Comparison of ENCODE assay signal across 25 cellular contexts in genomic region chr19:50206191-50206590, GRCh38. TPM values are rescaled to one million over a fixed set of nuclear protein-coding genes. Genes with fewer than 3 reads are reported as not detected.
DNase-seq lines count a peak whose midpoint lies in the region; ATAC-seq and TF ChIP-seq lines count a peak whose summit lies in the region.
"Had no signal": no experiment of that assay in that cellular context is flagged by ENCODE, and none has a peak within 500 bp of the region (broad histone marks: within the 10 kb centered on the region; RNA-seq: fewer than 3 reads in every experiment).

No MANE protein-coding gene starts in this region.

- ATAC-seq in right lobe of liver: peak in 1 of 4 donors; percentile 8
- no peak for ATAC-seq in psoas muscle
- no peak for ATAC-seq in HG02798 (IDR thresholded peaks at IDR 0.05; ENCODE audit: poor library complexity, unreplicated experiment)
- no peak for ATAC-seq in activated T-cell treated with anti-CD3 and anti-CD28 coated beads, Interleukin-2, amount 50 U/mL, for 72 hours (replicated peaks in 1 of 2)
- no peak for ATAC-seq in HG03045 (IDR thresholded peaks at IDR 0.05; ENCODE audit: unreplicated experiment)
- ATAC-seq: heart left ventricle; stimulated activated effector memory CD8-positive, alpha-beta T cell treated with anti-CD3 and anti-CD28 coated beads, Interleukin-12 subunit alpha, Interleukin-12 subunit beta, amount 100 ng/mL, for 72 hours had no signal

- H3K27me3 ChIP-seq in breast epithelium: peaks cover 0 to 30% of the 10 kb centered on the region in 2 donors
- no peaks in the 10 kb centered on the region for H3K27me3 ChIP-seq in right lobe of liver
- no peaks in the 10 kb centered on the region for H3K27me3 ChIP-seq in psoas muscle (ENCODE audit: insufficient read depth in 3 of 3, low read length in 2 of 3)
- H3K27me3 ChIP-seq: BE2C had no signal

- H3K36me3 ChIP-seq in breast epithelium (no peaks in the 10 kb centered on the region), right lobe of liver (peaks cover 0 to 6% (median 3%) of the 10 kb centered on the region in 4 donors), psoas muscle (ENCODE audit: insufficient read depth in 1 of 2, low read depth in 1 of 2) (peaks cover 0 to 11% of the 10 kb centered on the region in 2 donors)
- H3K36me3 ChIP-seq: BE2C, SJSA1 had no signal

- H3K4me1 Mint-ChIP-seq in MCF 10A (ENCODE audit: insufficient read depth, unreplicated experiment): no peaks in the 10 kb centered on the region
- peaks cover 4% of the 10 kb centered on the region for H3K4me1 Mint-ChIP-seq in activated T-cell treated with anti-CD3 and anti-CD28 coated beads, Interleukin-2, amount 50 U/mL, for 72 hours (ENCODE audit: low read depth)
- H3K4me1 Mint-ChIP-seq: memory B cell; stimulated activated effector memory CD8-positive, alpha-beta T cell treated with anti-CD3 and anti-CD28 coated beads, Interleukin-12 subunit alpha, Interleukin-12 subunit beta, amount 100 ng/mL, for 72 hours had no signal

- no peak for TF ChIP-seq CTCF in breast epithelium (IDR thresholded peaks at IDR 0.05)
- no peak for TF ChIP-seq CTCF in MCF 10A (IDR thresholded peaks at IDR 0.05; ENCODE audit: unreplicated experiment)
- TF ChIP-seq CTCF in right lobe of liver (IDR thresholded peaks at IDR 0.05): no peak
- no peak for TF ChIP-seq CTCF in psoas muscle (IDR thresholded peaks at IDR 0.05)

- WGBS in right lobe of liver (ENCODE audit: insufficient coverage, low coverage, low lambda C conversion rate, missing lambda C conversion rate): 34% methylated on average over 6 of the region's 6 CpGs
- WGBS in psoas muscle, 3 donors: 73 to 85% (median 81%) methylated on average over 6 of the region's 6 CpGs

- no peak for TF ChIP-seq POLR2A in breast epithelium (IDR thresholded peaks at IDR 0.05)
- TF ChIP-seq POLR2A in right lobe of liver (IDR thresholded peaks at IDR 0.05): no peak

- no peak overlapping the region for H3K27ac Mint-ChIP-seq in MCF 10A (ENCODE audit: low read depth, unreplicated experiment)
- no peak overlapping the region for H3K27ac Mint-ChIP-seq in activated T-cell treated with anti-CD3 and anti-CD28 coated beads, Interleukin-2, amount 50 U/mL, for 72 hours
- H3K27ac Mint-ChIP-seq: activated B cell treated with CpG ODN at 0.5 μM for 24 hours; activated CD4-positive, alpha-beta memory T cell treated with anti-CD3 and anti-CD28 coated beads for 36 hours; immature natural killer cell; memory B cell; nephron progenitor cell; stimulated activated effector memory CD8-positive, alpha-beta T cell treated with anti-CD3 and anti-CD28 coated beads, Interleukin-12 subunit alpha, Interleukin-12 subunit beta, amount 100 ng/mL, for 72 hours had no signal

- H3K4me3 Mint-ChIP-seq in MCF 10A (ENCODE audit: unreplicated experiment): no peak overlapping the region
- no peak overlapping the region for H3K4me3 Mint-ChIP-seq in activated T-cell treated with anti-CD3 and anti-CD28 coated beads, Interleukin-2, amount 50 U/mL, for 72 hours
- H3K4me3 Mint-ChIP-seq: activated B cell treated with CpG ODN at 0.5 μM for 24 hours; activated CD4-positive, alpha-beta memory T cell treated with anti-CD3 and anti-CD28 coated beads for 36 hours; immature natural killer cell; memory B cell; nephron progenitor cell; stimulated activated effector memory CD8-positive, alpha-beta T cell treated with anti-CD3 and anti-CD28 coated beads, Interleukin-12 subunit alpha, Interleukin-12 subunit beta, amount 100 ng/mL, for 72 hours had no signal

- H3K9me3 ChIP-seq in breast epithelium (no peaks in the 10 kb centered on the region), right lobe of liver (no peaks in the 10 kb centered on the region), psoas muscle (no peaks in the 10 kb centered on the region)
- H3K9me3 ChIP-seq: SJSA1 had no signal

- intact Hi-C loops in breast epithelium (cut with DNase I; ENCODE audit: low total_unique reads): no loop called here
- intact Hi-C loops in MCF 10A (cut with micrococcal nuclease): no loop called here
- intact Hi-C loops in right lobe of liver (cut with DNase I): no loop called here
- intact Hi-C loops in psoas muscle (cut with DNase I): loop anchor here in 1 of 2 donors (10.0 kb wide), 1 partner anchor 61 kb away; no protein-coding TSS in a partner anchor

- no peaks in the 10 kb centered on the region for H3K36me3 Mint-ChIP-seq in MCF 10A (ENCODE audit: insufficient read depth, unreplicated experiment)
- peaks cover 0 to 4% of the 10 kb centered on the region in 2 donors for H3K36me3 Mint-ChIP-seq in activated T-cell treated with anti-CD3 and anti-CD28 coated beads, Interleukin-2, amount 50 U/mL, for 72 hours (ENCODE audit: insufficient read depth in 2 of 2)
- H3K36me3 Mint-ChIP-seq: activated CD4-positive, alpha-beta memory T cell treated with anti-CD3 and anti-CD28 coated beads for 36 hours; immature natural killer cell; stimulated activated effector memory CD8-positive, alpha-beta T cell treated with anti-CD3 and anti-CD28 coated beads, Interleukin-12 subunit alpha, Interleukin-12 subunit beta, amount 100 ng/mL, for 72 hours had no signal

- H3K4me1 ChIP-seq in breast epithelium (no peaks in the 10 kb centered on the region), right lobe of liver (peaks cover 0 to 15% (median 7%) of the 10 kb centered on the region in 4 donors), psoas muscle (peaks cover 11% of the 10 kb centered on the region)
- H3K4me1 ChIP-seq: BE2C, SJSA1 had no signal

- H3K27ac ChIP-seq in breast epithelium (peak overlapping the region; percentile 91 to 97), right lobe of liver (peak overlapping the region in 2 of 3 donors; percentile 66 to 85), psoas muscle (peak overlapping the region; percentile 95)
- H3K27ac ChIP-seq: SJSA1 had no signal

- H3K4me3 ChIP-seq in breast epithelium (peak overlapping the region in 2 of 3 donors; percentile 57 to 70), right lobe of liver (peak overlapping the region in 2 of 3 donors; percentile 43 to 56), psoas muscle (peak overlapping the region; percentile 84)
- H3K4me3 ChIP-seq: SJSA1 had no signal

- POLR2A ChIA-PET in MCF 10A (lab: Yijun Ruan, JAX): interaction anchor here (0.6 kb wide), 1 partner anchor 13 kb away, joined by 3 read pairs; no protein-coding TSS in a partner anchor

- DNase-seq in breast epithelium (ENCODE audit: low spot score in 2 of 2) (no peak), MCF 10A (ENCODE audit: unreplicated experiment) (no peak), right lobe of liver (no peak), psoas muscle (no peak), NCI-H2081 treated with DMSO at 0.1 percent for 48 hours (lab: John Stamatoyannopoulos, UW) (no peak)
- DNase-seq in activated T-cell treated with anti-CD3 and anti-CD28 coated beads, Interleukin-2, amount 50 U/mL, for 72 hours: no peak
- DNase-seq: activated B cell treated with CpG ODN at 0.5 μM for 24 hours; activated CD4-positive, alpha-beta memory T cell treated with anti-CD3 and anti-CD28 coated beads for 36 hours; activated naive CD4-positive, alpha-beta T cell treated with anti-CD3 and anti-CD28 coated beads, Interleukin-2, amount 50 U/mL, for 16 hours; activated T-cell treated with anti-CD3 and anti-CD28 coated beads for 4 hours; BE2C; EL; immature natural killer cell; nephron progenitor cell; retina; T-helper 2 cell had no signal

- H3K27me3 Mint-ChIP-seq in MCF 10A (ENCODE audit: insufficient read depth, unreplicated experiment): no peaks in the 10 kb centered on the region
- H3K27me3 Mint-ChIP-seq in activated T-cell treated with anti-CD3 and anti-CD28 coated beads, Interleukin-2, amount 50 U/mL, for 72 hours (ENCODE audit: low read depth): peaks cover 49% of the 10 kb centered on the region

- CTCF ChIA-PET in MCF 10A (lab: Yijun Ruan, JAX): no interaction called here

- H3K9me3 Mint-ChIP-seq in MCF 10A (ENCODE audit: unreplicated experiment): peaks cover 29% of the 10 kb centered on the region
- H3K9me3 Mint-ChIP-seq in activated T-cell treated with anti-CD3 and anti-CD28 coated beads, Interleukin-2, amount 50 U/mL, for 72 hours: peaks cover 0 to 2% of the 10 kb centered on the region in 2 donors
- H3K9me3 Mint-ChIP-seq: activated B cell treated with CpG ODN at 0.5 μM for 24 hours, immature natural killer cell had no signal

- no TSS peak for BruUV-seq in MCF 10A (replicated peaks; lab: Mats Ljungman, UMichigan)

RNA-seq across cellular contexts. Expression of gene MYH14, which starts 2.8 kb away (rescaled TPM):
- 10 to 100 TPM; 16.6 to 24.7 (median 19.3) TPM for total RNA-seq in breast epithelium
- not detected in 2 replicates for total RNA-seq in MCF 10A (2022)
- total RNA-seq in right lobe of liver: 10 to 100 TPM; 49.1 to 89.0 (median 65.8) TPM
- 100 to 1,000 TPM; 164 to 298 (median 192) TPM for total RNA-seq in psoas muscle
- polyA plus RNA-seq in psoas muscle: 100 to 1,000 TPM in 1 of 3 donors, 10 to 100 TPM in 2; 55.4 to 154 (median 93.1) TPM
- not detected for total RNA-seq in activated T-cell treated with anti-CD3 and anti-CD28 coated beads, Interleukin-2, amount 50 U/mL, for 72 hours
- total RNA-seq: activated B cell treated with CpG ODN at 0.5 μM for 24 hours; activated CD4-positive, alpha-beta memory T cell treated with anti-CD3 and anti-CD28 coated beads for 36 hours; astrocyte; SJSA1 had no signal
- polyA plus RNA-seq: immature natural killer cell had no signal

RNA-seq across cellular contexts. Expression of gene IZUMO2, which starts 43.1 kb away (rescaled TPM):
- total RNA-seq in breast epithelium: not detected
- total RNA-seq in MCF 10A (2022): not detected in 2 replicates
- not detected for total RNA-seq in right lobe of liver
- not detected for total RNA-seq in psoas muscle
- not detected for polyA plus RNA-seq in psoas muscle
- not detected for total RNA-seq in activated T-cell treated with anti-CD3 and anti-CD28 coated beads, Interleukin-2, amount 50 U/mL, for 72 hours
- total RNA-seq: activated B cell treated with CpG ODN at 0.5 μM for 24 hours; activated CD4-positive, alpha-beta memory T cell treated with anti-CD3 and anti-CD28 coated beads for 36 hours; astrocyte; chondrocyte; heart left ventricle; SJSA1 had no signal
- polyA plus RNA-seq: heart left ventricle, immature natural killer cell, thymus had no signal

Comparison
In these comparisons a context has a peak if more than half of its experiments do, and no peak if none do; other contexts are left out.
1. RNA of gene MYH14, which starts 2.8 kb away (total RNA-seq): 164 to 298 TPM in psoas muscle, 49.1 to 89.0 TPM in right lobe of liver and 16.6 to 24.7 TPM in breast epithelium; not detected in activated T-cell treated with anti-CD3 and anti-CD28 coated beads, Interleukin-2, amount 50 U/mL, for 72 hours and not detected in MCF 10A; every median in the first group is over 10 times any median in the second.
2. Peak in every context shown above with its lines, with median percentiles within 50 percentile points of each other: H3K27ac ChIP-seq and H3K4me3 ChIP-seq.